ENCODE assay signal across 8 cellular contexts in genomic region chr20:39885975-39886649, GRCh38.
DNase-seq lines count a peak whose midpoint lies in the region; ATAC-seq lines count a peak whose summit lies in the region.

No MANE protein-coding gene starts in this region.

- no peaks in the 10 kb centered on the region for H3K27me3 ChIP-seq in HUES6 (ENCODE audit: control insufficient read depth, insufficient read depth, low read length)

- peaks cover 12% of the 10 kb centered on the region for H3K4me1 ChIP-seq in HUES6 (ENCODE audit: control insufficient read depth, insufficient read depth, low read length)

- no peak for ATAC-seq in HG02870 (IDR thresholded peaks at IDR 0.05; ENCODE audit: unreplicated experiment)

- H3K9ac ChIP-seq in HUES6 (ENCODE audit: low read length): no peak overlapping the region

- H3K4me3 ChIP-seq in HUES6 (ENCODE audit: low read depth, low read length): no peak overlapping the region

- H3K36me3 ChIP-seq in HUES6 (ENCODE audit: control insufficient read depth, insufficient read depth, low read length): no peaks in the 10 kb centered on the region

- H3K9me3 ChIP-seq in HUES6 (ENCODE audit: control insufficient read depth, insufficient read depth, low read depth, low read length): peaks cover 7% of the 10 kb centered on the region; the same call in 1 of the 2 replicates

- peak; percentile 81 for DNase-seq in ELR (ENCODE audit: low read depth)
- DNase-seq in T1000 (lab: John Stamatoyannopoulos, UW): peak; percentile 73
- peak; percentile 69 for DNase-seq in foreskin melanocyte
- DNase-seq in pons (ENCODE audit: low spot score): peak; percentile 67
- no peak for DNase-seq in NCI-H128 (lab: John Stamatoyannopoulos, UW; ENCODE audit: unreplicated experiment)
- DNase-seq in activated CD8-positive, alpha-beta memory T cell treated with anti-CD3 and anti-CD28 coated beads, Interleukin-2, amount 50 U/mL, for 4 hours: no peak

- H3K27ac ChIP-seq in HUES6 (ENCODE audit: low read depth, low read length): peak overlapping the region; percentile 70; the same call in 1 of the 2 replicates

Comparison
In these comparisons a context has a peak if more than half of its experiments do, and no peak if none do; other contexts are left out.
1. DNase-seq: peak in ELR (single experiment), T1000 (single experiment), foreskin melanocyte (single experiment) and pons (single experiment); none in NCI-H128 (single experiment) and activated CD8-positive, alpha-beta memory T cell treated with anti-CD3 and anti-CD28 coated beads, Interleukin-2, amount 50 U/mL, for 4 hours (single experiment).